16 cellular contexts compared by ENCODE assay signal in genomic region chr12:32155911-32156585, GRCh38. TPM values are rescaled to one million over a fixed set of nuclear protein-coding genes. Genes with fewer than 3 reads are reported as not detected.
A peak's percentile ranks its signal among the peaks of the same experiment; 100 is the strongest.
DNase-seq lines count a peak whose midpoint lies in the region; ATAC-seq and TF ChIP-seq lines count a peak whose summit lies in the region.
"Had no signal": no experiment of that assay in that cellular context is flagged by ENCODE, and none has a peak within 500 bp of the region (broad histone marks: within the 10 kb centered on the region; RNA-seq: fewer than 3 reads in every experiment).

No MANE protein-coding gene starts in this region.

- CTCF ChIA-PET in activated CD4-positive, alpha-beta memory T cell treated with anti-CD3 and anti-CD28 coated beads, Interleukin-2, amount 10 ng/mL, durations not matched to agents 7 days and 5 days (lab: Charles Lee): no interaction called here

- POLR2A ChIA-PET in activated CD4-positive, alpha-beta memory T cell treated with anti-CD3 and anti-CD28 coated beads, Interleukin-2, amount 10 ng/mL, durations not matched to agents 7 days and 5 days (lab: Charles Lee): no interaction called here

- H3K27ac Mint-ChIP-seq in nephron progenitor cell: peak overlapping the region; percentile 33
- no peak overlapping the region for H3K27ac Mint-ChIP-seq in activated CD4-positive, alpha-beta memory T cell treated with anti-CD3 and anti-CD28 coated beads, Interleukin-2, amount 10 ng/mL, durations not matched to agents 7 days and 5 days
- H3K27ac Mint-ChIP-seq: activated CD4-positive, alpha-beta T cell treated with anti-CD3 and anti-CD28 coated beads for 36 hours; activated naive CD4-positive, alpha-beta T cell treated with anti-CD3 and anti-CD28 coated beads, Interleukin-2, amount 50 U/mL, for 24 hours; T-helper 2 cell treated with Interferon-gamma antibody and Interleukin-4, amounts not matched to agents 5 μg/mL and 100 μg/mL, for 36 hours had no signal

- no peak for TF ChIP-seq CTCF in nephron progenitor cell (IDR thresholded peaks at IDR 0.05)

- H3K4me1 Mint-ChIP-seq in nephron progenitor cell: peaks cover 30% of the 10 kb centered on the region
- no peaks in the 10 kb centered on the region for H3K4me1 Mint-ChIP-seq in activated CD4-positive, alpha-beta memory T cell treated with anti-CD3 and anti-CD28 coated beads, Interleukin-2, amount 10 ng/mL, durations not matched to agents 7 days and 5 days
- H3K4me1 Mint-ChIP-seq: activated naive CD4-positive, alpha-beta T cell treated with anti-CD3 and anti-CD28 coated beads, Interleukin-2, amount 50 U/mL, for 24 hours had no signal

- no peaks in the 10 kb centered on the region for H3K27me3 Mint-ChIP-seq in nephron progenitor cell (ENCODE audit: low read depth, poor library complexity)
- H3K27me3 Mint-ChIP-seq in activated CD4-positive, alpha-beta memory T cell treated with anti-CD3 and anti-CD28 coated beads, Interleukin-2, amount 10 ng/mL, durations not matched to agents 7 days and 5 days: no peaks in the 10 kb centered on the region
- H3K27me3 Mint-ChIP-seq: activated CD4-positive, alpha-beta T cell treated with anti-CD3 and anti-CD28 coated beads for 36 hours; activated naive CD4-positive, alpha-beta T cell treated with anti-CD3 and anti-CD28 coated beads, Interleukin-2, amount 50 U/mL, for 24 hours had no signal

- peaks cover 17% of the 10 kb centered on the region for H3K36me3 Mint-ChIP-seq in nephron progenitor cell (ENCODE audit: low read depth)
- no peaks in the 10 kb centered on the region for H3K36me3 Mint-ChIP-seq in activated CD4-positive, alpha-beta memory T cell treated with anti-CD3 and anti-CD28 coated beads, Interleukin-2, amount 10 ng/mL, durations not matched to agents 7 days and 5 days (ENCODE audit: low read depth)

- peak; percentile 14 for DNase-seq in NCI-H1436 (lab: John Stamatoyannopoulos, UW)
- DNase-seq in NCI-H1436 treated with DMSO at 0.1 percent for 48 hours (lab: John Stamatoyannopoulos, UW): no peak
- peak; percentile 90 for DNase-seq in NCI-H1694 treated with DMSO at 0.1 percent for 48 hours (lab: John Stamatoyannopoulos, UW)
- DNase-seq in SK-N-DZ (ENCODE audit: low spot score): peak; percentile 72
- no peak for DNase-seq in nephron progenitor cell
- DNase-seq in HuH-7.5 (ENCODE audit: low spot score): no peak
- DNase-seq in activated CD4-positive, alpha-beta memory T cell treated with anti-CD3 and anti-CD28 coated beads, Interleukin-2, amount 10 ng/mL, durations not matched to agents 7 days and 5 days: no peak
- DNase-seq: activated CD4-positive, alpha-beta T cell treated with anti-CD3 and anti-CD28 coated beads for 36 hours; brain microvascular endothelial cell; effector CD4-positive, alpha-beta T cell; left lung; NK-92 treated with Interleukin-12 subunit alpha and Interleukin-12 subunit beta, amount 100 ng/mL, for 24 hours; ovary had no signal

- H3K9me3 Mint-ChIP-seq in nephron progenitor cell: no peaks in the 10 kb centered on the region
- no peaks in the 10 kb centered on the region for H3K9me3 Mint-ChIP-seq in activated CD4-positive, alpha-beta memory T cell treated with anti-CD3 and anti-CD28 coated beads, Interleukin-2, amount 10 ng/mL, durations not matched to agents 7 days and 5 days
- H3K9me3 Mint-ChIP-seq: activated naive CD4-positive, alpha-beta T cell treated with anti-CD3 and anti-CD28 coated beads, Interleukin-2, amount 50 U/mL, for 24 hours; T-helper 2 cell treated with Interferon-gamma antibody and Interleukin-4, amounts not matched to agents 5 μg/mL and 100 μg/mL, for 36 hours had no signal

- H3K4me3 Mint-ChIP-seq in nephron progenitor cell: no peak overlapping the region
- no peak overlapping the region for H3K4me3 Mint-ChIP-seq in activated CD4-positive, alpha-beta memory T cell treated with anti-CD3 and anti-CD28 coated beads, Interleukin-2, amount 10 ng/mL, durations not matched to agents 7 days and 5 days
- H3K4me3 Mint-ChIP-seq: activated CD4-positive, alpha-beta T cell treated with anti-CD3 and anti-CD28 coated beads for 36 hours; activated naive CD4-positive, alpha-beta T cell treated with anti-CD3 and anti-CD28 coated beads, Interleukin-2, amount 50 U/mL, for 24 hours; T-helper 2 cell treated with Interferon-gamma antibody and Interleukin-4, amounts not matched to agents 5 μg/mL and 100 μg/mL, for 36 hours had no signal

- ATAC-seq in HG03354 (IDR thresholded peaks at IDR 0.05; ENCODE audit: poor library complexity, severe bottlenecking, unreplicated experiment): no peak
- ATAC-seq: activated CD4-positive, alpha-beta T cell treated with anti-CD3 and anti-CD28 coated beads for 36 hours; left lung had no signal

RNA-seq across cellular contexts. Expression of gene BICD1, which starts 49.4 kb away (rescaled TPM):
- 52.1 and 66.3 TPM in 2 replicates for polyA plus RNA-seq in SK-N-DZ (2014; cell fraction: cytosol; rRNA removed)
- polyA plus RNA-seq in SK-N-DZ (2014; cell fraction: nucleus; rRNA removed): 62.1 and 73.0 TPM in 2 replicates
- 10 to 100 TPM; 12.5 to 15.9 TPM for total RNA-seq in activated CD4-positive, alpha-beta memory T cell treated with anti-CD3 and anti-CD28 coated beads, Interleukin-2, amount 10 ng/mL, durations not matched to agents 7 days and 5 days

Comparison
In these comparisons a context has a peak if more than half of its experiments do, and no peak if none do; other contexts are left out.
1. DNase-seq: peak in NCI-H1436 (single experiment), NCI-H1694 treated with DMSO at 0.1 percent for 48 hours (single experiment) and SK-N-DZ (single experiment); none in NCI-H1436 treated with DMSO at 0.1 percent for 48 hours (single experiment), nephron progenitor cell (single experiment), HuH-7.5 (single experiment) and activated CD4-positive, alpha-beta memory T cell treated with anti-CD3 and anti-CD28 coated beads, Interleukin-2, amount 10 ng/mL, durations not matched to agents 7 days and 5 days (single experiment).